Comparison of ENCODE assay signal across 3 cellular contexts in genomic region chr13:33707449-33707848, GRCh38.
"Had no signal": no experiment of that assay in that cellular context is flagged by ENCODE, and none has a peak within 500 bp of the region (broad histone marks: within the 10 kb centered on the region; RNA-seq: fewer than 3 reads in every experiment).

No MANE protein-coding gene starts in this region.

- DNase-seq: GDM1, GF-D8 had no signal

- H3K4me3 ChIP-seq: GM12878 had no signal

- ATAC-seq: GM12878 had no signal
